10 cellular contexts compared by ENCODE assay signal in the genomic region with DNA sequence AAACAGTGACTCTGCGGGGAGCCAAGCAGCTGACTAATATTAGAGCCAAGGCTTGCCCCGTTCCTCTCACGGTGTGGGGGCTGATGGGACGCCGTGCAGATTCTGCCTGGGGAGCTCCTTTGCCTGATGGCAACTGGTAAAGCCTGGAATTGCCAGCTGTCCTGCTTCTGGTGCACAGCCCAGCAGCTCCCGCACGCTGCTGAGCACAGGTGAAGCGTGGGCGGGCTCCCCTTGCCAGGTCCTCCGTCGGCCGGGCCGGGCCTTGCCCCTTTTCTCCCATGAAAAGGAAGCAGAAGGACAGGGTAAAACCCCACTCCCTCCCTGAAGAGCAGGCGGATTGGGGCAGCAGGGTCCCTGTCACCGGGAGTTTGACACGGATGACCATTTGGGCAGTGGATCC.
"Had no signal": no experiment of that assay in that cellular context is flagged by ENCODE, and none has a peak within 500 bp of the region (broad histone marks: within the 10 kb centered on the region; RNA-seq: fewer than 3 reads in every experiment).

No MANE protein-coding gene starts in this region.

- H3K27ac Mint-ChIP-seq: activated naive CD4-positive, alpha-beta T cell treated with anti-CD3 and anti-CD28 coated beads for 36 hours; activated naive CD8-positive, alpha-beta T cell treated with anti-CD3 and anti-CD28 coated beads, Interleukin-2, amount 50 U/mL, for 24 hours; activated T-helper 2 cell treated with anti-CD3 and anti-CD28 coated beads, Interferon-gamma antibody, Interleukin-2, Interleukin-4, amounts not matched to agents 10 μg/mL and 5 μg/mL and 100 μg/mL, durations not matched to agents 14 hours and 24 hours and 36 hours; stimulated activated memory B cell treated with anti-CD40 and anti-IgM and Interleukin-4, amounts not matched to agents 10 μg/mL and 1 μg/mL and 100 μg/mL, for 72 hours had no signal

- H3K27me3 Mint-ChIP-seq: activated naive CD8-positive, alpha-beta T cell treated with anti-CD3 and anti-CD28 coated beads, Interleukin-2, amount 50 U/mL, for 24 hours; stimulated activated memory B cell treated with anti-CD40 and anti-IgM and Interleukin-4, amounts not matched to agents 10 μg/mL and 1 μg/mL and 100 μg/mL, for 72 hours had no signal

- H3K9me3 Mint-ChIP-seq: activated naive CD4-positive, alpha-beta T cell treated with anti-CD3 and anti-CD28 coated beads for 36 hours; activated naive CD8-positive, alpha-beta T cell treated with anti-CD3 and anti-CD28 coated beads, Interleukin-2, amount 50 U/mL, for 24 hours; activated T-helper 2 cell treated with anti-CD3 and anti-CD28 coated beads, Interferon-gamma antibody, Interleukin-2, Interleukin-4, amounts not matched to agents 10 μg/mL and 5 μg/mL and 100 μg/mL, durations not matched to agents 14 hours and 24 hours and 36 hours; stimulated activated memory B cell treated with anti-CD40 and anti-IgM and Interleukin-4, amounts not matched to agents 10 μg/mL and 1 μg/mL and 100 μg/mL, for 72 hours had no signal

- H3K4me3 Mint-ChIP-seq: activated naive CD4-positive, alpha-beta T cell treated with anti-CD3 and anti-CD28 coated beads for 36 hours; activated naive CD8-positive, alpha-beta T cell treated with anti-CD3 and anti-CD28 coated beads, Interleukin-2, amount 50 U/mL, for 24 hours; stimulated activated memory B cell treated with anti-CD40 and anti-IgM and Interleukin-4, amounts not matched to agents 10 μg/mL and 1 μg/mL and 100 μg/mL, for 72 hours had no signal

- H3K4me1 ChIP-seq: colonic mucosa had no signal

- H3K27me3 ChIP-seq: colonic mucosa, esophagus muscularis mucosa, tibial artery had no signal

- H3K27ac ChIP-seq: colonic mucosa, esophagus muscularis mucosa, tibial artery had no signal

- H3K4me3 ChIP-seq: colonic mucosa, esophagus muscularis mucosa, tibial artery had no signal

- H3K9me3 ChIP-seq: colonic mucosa, esophagus muscularis mucosa, tibial artery had no signal

- ATAC-seq: activated naive CD8-positive, alpha-beta T cell treated with anti-CD3 and anti-CD28 coated beads, Interleukin-2, amount 50 U/mL, for 24 hours; stimulated activated memory B cell treated with anti-CD40 and anti-IgM and Interleukin-4, amounts not matched to agents 10 μg/mL and 1 μg/mL and 100 μg/mL, for 72 hours had no signal

- DNase-seq: activated CD4-positive, alpha-beta T cell treated with anti-CD3 and anti-CD28 coated beads for 1 hour; activated CD4-positive, alpha-beta T cell treated with anti-CD3 and anti-CD28 coated beads, Interleukin-2, amount 50 U/mL, for 4 hours; activated naive CD4-positive, alpha-beta T cell treated with anti-CD3 and anti-CD28 coated beads for 36 hours; activated naive CD8-positive, alpha-beta T cell treated with anti-CD3 and anti-CD28 coated beads, Interleukin-2, amount 50 U/mL, for 24 hours; colonic mucosa; mesendoderm; tibial artery had no signal

- H3K36me3 ChIP-seq: colonic mucosa had no signal
